Comparison of ENCODE assay signal across 1 cellular context in the genomic region with DNA sequence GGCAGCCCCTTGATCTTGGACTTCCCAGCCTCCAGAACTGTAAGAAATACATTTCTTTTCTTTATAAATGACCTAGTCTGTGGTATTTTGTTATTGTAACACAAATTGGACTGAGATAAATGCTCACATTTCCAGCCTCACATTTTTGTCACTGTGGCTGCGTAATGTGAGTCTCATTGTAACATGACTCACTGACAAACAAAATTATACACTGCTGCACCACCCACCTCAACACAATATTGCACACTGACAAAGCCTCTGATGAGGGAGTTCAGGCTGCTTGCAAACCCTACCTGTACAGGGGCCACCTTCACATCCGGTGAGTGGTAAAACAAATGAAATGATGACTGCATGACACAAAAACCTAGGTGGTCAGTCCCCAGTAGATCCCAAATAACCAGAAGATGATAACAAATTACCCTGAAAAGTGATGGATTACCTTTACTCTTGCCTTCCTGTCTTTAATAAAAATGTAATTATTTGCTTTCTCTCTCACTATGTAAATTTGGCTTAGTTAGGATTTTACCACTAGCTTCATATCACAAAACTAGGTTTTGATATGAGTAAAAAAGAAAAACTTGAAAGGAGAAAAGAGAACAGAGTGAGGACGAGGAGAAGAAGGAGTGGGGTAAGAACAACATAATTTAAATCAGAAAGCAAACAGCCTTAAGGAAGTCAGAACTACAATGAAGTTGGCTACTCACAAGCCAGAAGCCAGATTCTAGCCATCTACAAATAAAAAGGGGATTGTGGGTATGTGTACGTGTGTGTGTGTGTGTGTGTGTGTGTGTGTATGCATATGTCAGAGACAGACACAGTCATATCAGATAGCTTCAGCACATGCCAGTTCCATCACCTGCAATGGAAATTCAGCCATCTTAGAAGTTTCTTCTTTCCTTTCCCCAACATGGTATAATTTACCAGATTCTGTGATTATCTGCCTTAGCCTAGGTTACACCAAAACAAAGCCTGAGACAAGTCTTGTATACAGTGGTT.
TF ChIP-seq lines count a peak whose summit lies in the region.

No MANE protein-coding gene starts in this region.

TF ChIP-seq in H1, 55 proteins besides CTCF, POLR2A, EP300 and RAD21:
- TF ChIP-seq KDM4A (IDR thresholded peaks at IDR 0.05; ENCODE audit: low read depth, low read length, severe bottlenecking): no peak
- TF ChIP-seq, protein P1, sequence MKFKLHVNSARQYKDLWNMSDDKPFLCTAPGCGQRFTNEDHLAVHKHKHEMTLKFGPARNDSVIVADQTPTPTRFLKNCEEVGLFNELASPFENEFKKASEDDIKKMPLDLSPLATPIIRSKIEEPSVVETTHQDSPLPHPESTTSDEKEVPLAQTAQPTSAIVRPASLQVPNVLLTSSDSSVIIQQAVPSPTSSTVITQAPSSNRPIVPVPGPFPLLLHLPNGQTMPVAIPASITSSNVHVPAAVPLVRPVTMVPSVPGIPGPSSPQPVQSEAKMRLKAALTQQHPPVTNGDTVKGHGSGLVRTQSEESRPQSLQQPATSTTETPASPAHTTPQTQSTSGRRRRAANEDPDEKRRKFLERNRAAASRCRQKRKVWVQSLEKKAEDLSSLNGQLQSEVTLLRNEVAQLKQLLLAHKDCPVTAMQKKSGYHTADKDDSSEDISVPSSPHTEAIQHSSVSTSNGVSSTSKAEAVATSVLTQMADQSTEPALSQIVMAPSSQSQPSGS (IDR thresholded peaks at IDR 0.05; ENCODE audit: low read length): no peak
- no peak for TF ChIP-seq RNF2 (IDR thresholded peaks at IDR 0.05; ENCODE audit: borderline replicate concordance, low read depth, low read length, missing control alignments, poor library complexity, severe bottlenecking)
- no peak for TF ChIP-seq CHD2 (IDR thresholded peaks at IDR 0.05; ENCODE audit: low read length)
- TF ChIP-seq, protein P2, sequence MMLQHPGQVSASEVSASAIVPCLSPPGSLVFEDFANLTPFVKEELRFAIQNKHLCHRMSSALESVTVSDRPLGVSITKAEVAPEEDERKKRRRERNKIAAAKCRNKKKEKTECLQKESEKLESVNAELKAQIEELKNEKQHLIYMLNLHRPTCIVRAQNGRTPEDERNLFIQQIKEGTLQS (IDR thresholded peaks at IDR 0.05; ENCODE audit: insufficient read depth, low read depth, low read length): no peak
- no peak for TF ChIP-seq TAF7 (optimal IDR thresholded peaks at IDR 0.05; ENCODE audit: borderline replicate concordance, low read depth, low read length)
- no peak for TF ChIP-seq MAFK (IDR thresholded peaks at IDR 0.05; ENCODE audit: low read depth, low read length)
- no peak for TF ChIP-seq CBX8 (IDR thresholded peaks at IDR 0.05; ENCODE audit: borderline replicate concordance, low read depth, low read length)
- TF ChIP-seq SIRT6 (IDR thresholded peaks at IDR 0.05; ENCODE audit: low read length): no peak
- TF ChIP-seq CBX5 (IDR thresholded peaks at IDR 0.05; ENCODE audit: low read depth, low read length): no peak
- no peak for TF ChIP-seq FOSL1 (IDR thresholded peaks at IDR 0.05; ENCODE audit: insufficient read depth, low read depth, low read length)
- TF ChIP-seq HDAC2 (IDR thresholded peaks at IDR 0.05; ENCODE audit: borderline replicate concordance in 1 of 2, low read depth in 2 of 2, low read length in 2 of 2): no peak
- no peak for TF ChIP-seq JUN (IDR thresholded peaks at IDR 0.05; ENCODE audit: low read depth, low read length)
- TF ChIP-seq, protein P3, sequence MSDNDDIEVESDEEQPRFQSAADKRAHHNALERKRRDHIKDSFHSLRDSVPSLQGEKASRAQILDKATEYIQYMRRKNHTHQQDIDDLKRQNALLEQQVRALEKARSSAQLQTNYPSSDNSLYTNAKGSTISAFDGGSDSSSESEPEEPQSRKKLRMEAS (IDR thresholded peaks at IDR 0.05): no peak
- TF ChIP-seq JUND (IDR thresholded peaks at IDR 0.05; ENCODE audit: low read length): no peak
- TF ChIP-seq POU5F1 (IDR thresholded peaks at IDR 0.05; ENCODE audit: low read depth, low read length): no peak
- no peak for TF ChIP-seq CTBP2 (IDR thresholded peaks at IDR 0.05; ENCODE audit: borderline replicate concordance, insufficient read depth, insufficient read length, low read length)
